1 cellular context compared by ENCODE assay signal in the genomic region with DNA sequence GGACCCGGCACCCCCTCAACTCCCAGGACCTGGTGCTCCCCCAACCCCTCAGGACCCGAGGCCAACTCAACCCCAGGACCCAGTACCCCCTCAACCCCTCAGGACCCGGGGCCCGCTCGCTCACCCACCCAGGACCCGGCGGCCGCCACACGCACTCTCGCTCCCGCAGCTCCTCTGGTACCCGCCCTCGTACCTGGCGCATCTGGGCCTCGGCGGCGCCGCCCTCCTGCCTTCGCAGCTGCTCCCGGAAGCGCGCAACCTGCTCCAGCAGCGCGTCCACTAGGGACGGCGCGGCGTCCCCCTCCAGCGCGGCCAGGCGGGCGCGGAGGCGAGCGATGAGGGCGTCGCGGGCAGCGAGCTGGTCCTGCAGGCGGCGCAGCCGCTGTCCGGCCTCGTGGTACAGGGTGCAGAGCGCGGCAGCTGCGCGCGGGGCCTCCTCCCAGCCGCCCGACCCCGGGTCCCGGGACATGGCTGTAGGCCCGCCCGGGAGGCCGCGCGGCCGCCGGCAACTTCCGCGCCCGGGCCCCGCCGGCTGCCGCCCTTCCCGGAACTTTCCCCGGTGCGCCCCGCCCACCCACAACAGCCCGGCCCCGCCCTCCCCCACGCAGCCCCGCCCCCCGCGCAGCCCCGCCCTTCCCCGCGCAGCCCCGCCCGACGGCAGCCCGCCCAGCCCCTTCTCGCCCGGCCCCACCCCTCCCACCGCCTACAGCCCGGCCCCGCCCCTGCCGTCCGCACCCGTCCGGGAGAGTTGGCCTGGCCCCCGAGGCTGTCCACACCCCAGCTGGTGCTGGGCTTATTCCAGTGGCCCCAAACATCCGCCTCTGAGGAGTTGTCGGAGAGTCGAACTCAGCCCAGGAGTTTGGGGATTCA.
A peak's percentile ranks its signal among the peaks of the same experiment; 100 is the strongest.
TF ChIP-seq lines count a peak whose summit lies in the region.

Gene TNIP2, minus strand, starts transcription at position 516 of the 870 bp plus-strand sequence. Its CDS starts 47 bp downstream, at position 469.

TF ChIP-seq in HepG2, 621 proteins besides CTCF, POLR2A, EP300 and RAD21 (continued from another document and continues in another):
- peak; percentile 90; the same call in 1 of the 2 replicates for TF ChIP-seq TFDP1 (CRISPR knock-in tag; IDR thresholded peaks at IDR 0.05; ENCODE audit: borderline replicate concordance)
- no peak for TF ChIP-seq RBM22 (optimal IDR thresholded peaks at IDR 0.05; ENCODE audit: low read length)
- 0 out of 2 replicates have a peak, but pooled peaks have one; percentile 16 for TF ChIP-seq GATA4 (IDR thresholded peaks at IDR 0.05; ENCODE audit: borderline replicate concordance, low read depth)
- 0 out of 2 replicates have a peak, but pooled peaks have one; percentile 20 for TF ChIP-seq ZNF749 (CRISPR knock-in tag; IDR thresholded peaks at IDR 0.05; ENCODE audit: borderline replicate concordance)
- no peak for TF ChIP-seq ZNF136 (CRISPR knock-in tag; IDR thresholded peaks at IDR 0.05; ENCODE audit: low read depth)
- peak; percentile 67; the same call in 1 of the 2 replicates for TF ChIP-seq RNF2 (conservative IDR thresholded peaks at IDR 0.05; ENCODE audit: low read depth)
- TF ChIP-seq HINFP (CRISPR knock-in tag; IDR thresholded peaks at IDR 0.05; ENCODE audit: low read depth): peak; percentile 33; the same call in 1 of the 2 replicates
- TF ChIP-seq ZNF891 (CRISPR knock-in tag; IDR thresholded peaks at IDR 0.05): no peak
- TF ChIP-seq HNF1B (CRISPR knock-in tag; IDR thresholded peaks at IDR 0.05): no peak
- TF ChIP-seq ZBTB14 (CRISPR knock-in tag; IDR thresholded peaks at IDR 0.05): peak; percentile 79
- no peak for TF ChIP-seq POLR2AphosphoS2 (IDR thresholded peaks at IDR 0.05; ENCODE audit: low read depth, low read length)
- no peak for TF ChIP-seq ZMYM3 (CRISPR knock-in tag; IDR thresholded peaks at IDR 0.05)
- peak; percentile 23 for TF ChIP-seq XRCC5 (optimal IDR thresholded peaks at IDR 0.05; ENCODE audit: low read length)
- 0 out of 2 replicates have a peak, but pooled peaks have one; percentile 9 for TF ChIP-seq PPARG (CRISPR knock-in tag; conservative IDR thresholded peaks at IDR 0.05)
- TF ChIP-seq, protein P1, sequence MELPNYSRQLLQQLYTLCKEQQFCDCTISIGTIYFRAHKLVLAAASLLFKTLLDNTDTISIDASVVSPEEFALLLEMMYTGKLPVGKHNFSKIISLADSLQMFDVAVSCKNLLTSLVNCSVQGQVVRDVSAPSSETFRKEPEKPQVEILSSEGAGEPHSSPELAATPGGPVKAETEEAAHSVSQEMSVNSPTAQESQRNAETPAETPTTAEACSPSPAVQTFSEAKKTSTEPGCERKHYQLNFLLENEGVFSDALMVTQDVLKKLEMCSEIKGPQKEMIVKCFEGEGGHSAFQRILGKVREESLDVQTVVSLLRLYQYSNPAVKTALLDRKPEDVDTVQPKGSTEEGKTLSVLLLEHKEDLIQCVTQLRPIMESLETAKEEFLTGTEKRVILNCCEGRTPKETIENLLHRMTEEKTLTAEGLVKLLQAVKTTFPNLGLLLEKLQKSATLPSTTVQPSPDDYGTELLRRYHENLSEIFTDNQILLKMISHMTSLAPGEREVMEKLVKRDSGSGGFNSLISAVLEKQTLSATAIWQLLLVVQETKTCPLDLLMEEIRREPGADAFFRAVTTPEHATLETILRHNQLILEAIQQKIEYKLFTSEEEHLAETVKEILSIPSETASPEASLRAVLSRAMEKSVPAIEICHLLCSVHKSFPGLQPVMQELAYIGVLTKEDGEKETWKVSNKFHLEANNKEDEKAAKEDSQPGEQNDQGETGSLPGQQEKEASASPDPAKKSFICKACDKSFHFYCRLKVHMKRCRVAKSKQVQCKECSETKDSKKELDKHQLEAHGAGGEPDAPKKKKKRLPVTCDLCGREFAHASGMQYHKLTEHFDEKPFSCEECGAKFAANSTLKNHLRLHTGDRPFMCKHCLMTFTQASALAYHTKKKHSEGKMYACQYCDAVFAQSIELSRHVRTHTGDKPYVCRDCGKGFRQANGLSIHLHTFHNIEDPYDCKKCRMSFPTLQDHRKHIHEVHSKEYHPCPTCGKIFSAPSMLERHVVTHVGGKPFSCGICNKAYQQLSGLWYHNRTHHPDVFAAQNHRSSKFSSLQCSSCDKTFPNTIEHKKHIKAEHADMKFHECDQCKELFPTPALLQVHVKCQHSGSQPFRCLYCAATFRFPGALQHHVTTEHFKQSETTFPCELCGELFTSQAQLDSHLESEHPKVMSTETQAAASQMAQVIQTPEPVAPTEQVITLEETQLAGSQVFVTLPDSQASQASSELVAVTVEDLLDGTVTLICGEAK (IDR thresholded peaks at IDR 0.05): no peak
- TF ChIP-seq, protein P1 (CRISPR knock-in tag; IDR thresholded peaks at IDR 0.05): no peak
- TF ChIP-seq ZBTB39 (CRISPR knock-in tag; IDR thresholded peaks at IDR 0.05): no peak
- TF ChIP-seq, protein P2, sequence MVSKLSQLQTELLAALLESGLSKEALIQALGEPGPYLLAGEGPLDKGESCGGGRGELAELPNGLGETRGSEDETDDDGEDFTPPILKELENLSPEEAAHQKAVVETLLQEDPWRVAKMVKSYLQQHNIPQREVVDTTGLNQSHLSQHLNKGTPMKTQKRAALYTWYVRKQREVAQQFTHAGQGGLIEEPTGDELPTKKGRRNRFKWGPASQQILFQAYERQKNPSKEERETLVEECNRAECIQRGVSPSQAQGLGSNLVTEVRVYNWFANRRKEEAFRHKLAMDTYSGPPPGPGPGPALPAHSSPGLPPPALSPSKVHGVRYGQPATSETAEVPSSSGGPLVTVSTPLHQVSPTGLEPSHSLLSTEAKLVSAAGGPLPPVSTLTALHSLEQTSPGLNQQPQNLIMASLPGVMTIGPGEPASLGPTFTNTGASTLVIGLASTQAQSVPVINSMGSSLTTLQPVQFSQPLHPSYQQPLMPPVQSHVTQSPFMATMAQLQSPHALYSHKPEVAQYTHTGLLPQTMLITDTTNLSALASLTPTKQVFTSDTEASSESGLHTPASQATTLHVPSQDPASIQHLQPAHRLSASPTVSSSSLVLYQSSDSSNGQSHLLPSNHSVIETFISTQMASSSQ (IDR thresholded peaks at IDR 0.05; ENCODE audit: low read depth): no peak
- TF ChIP-seq, protein P2 (CRISPR knock-in tag; IDR thresholded peaks at IDR 0.05; ENCODE audit: borderline replicate concordance): 0 out of 2 replicates have a peak, but pooled peaks have one; percentile 29
- TF ChIP-seq ZNF670 (CRISPR knock-in tag; IDR thresholded peaks at IDR 0.05; ENCODE audit: borderline replicate concordance): no peak
- TF ChIP-seq, protein P3, sequence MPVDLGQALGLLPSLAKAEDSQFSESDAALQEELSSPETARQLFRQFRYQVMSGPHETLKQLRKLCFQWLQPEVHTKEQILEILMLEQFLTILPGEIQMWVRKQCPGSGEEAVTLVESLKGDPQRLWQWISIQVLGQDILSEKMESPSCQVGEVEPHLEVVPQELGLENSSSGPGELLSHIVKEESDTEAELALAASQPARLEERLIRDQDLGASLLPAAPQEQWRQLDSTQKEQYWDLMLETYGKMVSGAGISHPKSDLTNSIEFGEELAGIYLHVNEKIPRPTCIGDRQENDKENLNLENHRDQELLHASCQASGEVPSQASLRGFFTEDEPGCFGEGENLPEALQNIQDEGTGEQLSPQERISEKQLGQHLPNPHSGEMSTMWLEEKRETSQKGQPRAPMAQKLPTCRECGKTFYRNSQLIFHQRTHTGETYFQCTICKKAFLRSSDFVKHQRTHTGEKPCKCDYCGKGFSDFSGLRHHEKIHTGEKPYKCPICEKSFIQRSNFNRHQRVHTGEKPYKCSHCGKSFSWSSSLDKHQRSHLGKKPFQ (CRISPR knock-in tag; IDR thresholded peaks at IDR 0.05; ENCODE audit: insufficient replicate concordance): no peak
- TF ChIP-seq ZNF225 (CRISPR knock-in tag; IDR thresholded peaks at IDR 0.05): no peak; the same call in 1 of the 2 replicates
- peak; percentile 65; the same call in 1 of the 2 replicates for TF ChIP-seq ZNF331 (CRISPR knock-in tag; IDR thresholded peaks at IDR 0.05)
- no peak; the same call in 1 of the 2 replicates for TF ChIP-seq ZNF790 (CRISPR knock-in tag; IDR thresholded peaks at IDR 0.05; ENCODE audit: borderline replicate concordance)
